1 cellular context compared by ENCODE assay signal in genomic region chr1:161676441-161676840, GRCh38.
TF ChIP-seq lines count a peak whose summit lies in the region.

No MANE protein-coding gene starts in this region.

TF ChIP-seq in GM23338, 12 proteins besides CTCF, POLR2A, EP300 and RAD21:
- TF ChIP-seq ZNF462 (CRISPR knock-in tag; IDR thresholded peaks at IDR 0.05), result no peak
- no peak for TF ChIP-seq JUNB (IDR thresholded peaks at IDR 0.05; ENCODE audit: unreplicated experiment)
- no peak for TF ChIP-seq POLR2AphosphoS5 (IDR thresholded peaks at IDR 0.05; ENCODE audit: low read depth)
- no peak for TF ChIP-seq ZNF114 (CRISPR knock-in tag; IDR thresholded peaks at IDR 0.05)
- TF ChIP-seq EZH2phosphoT487 (IDR thresholded peaks at IDR 0.05; ENCODE audit: unreplicated experiment), result no peak
- TF ChIP-seq ZNF331 (CRISPR knock-in tag; IDR thresholded peaks at IDR 0.05; ENCODE audit: low read depth), result no peak
- TF ChIP-seq NANOG (IDR thresholded peaks at IDR 0.05; ENCODE audit: borderline replicate concordance), result no peak
- TF ChIP-seq, protein P1, sequence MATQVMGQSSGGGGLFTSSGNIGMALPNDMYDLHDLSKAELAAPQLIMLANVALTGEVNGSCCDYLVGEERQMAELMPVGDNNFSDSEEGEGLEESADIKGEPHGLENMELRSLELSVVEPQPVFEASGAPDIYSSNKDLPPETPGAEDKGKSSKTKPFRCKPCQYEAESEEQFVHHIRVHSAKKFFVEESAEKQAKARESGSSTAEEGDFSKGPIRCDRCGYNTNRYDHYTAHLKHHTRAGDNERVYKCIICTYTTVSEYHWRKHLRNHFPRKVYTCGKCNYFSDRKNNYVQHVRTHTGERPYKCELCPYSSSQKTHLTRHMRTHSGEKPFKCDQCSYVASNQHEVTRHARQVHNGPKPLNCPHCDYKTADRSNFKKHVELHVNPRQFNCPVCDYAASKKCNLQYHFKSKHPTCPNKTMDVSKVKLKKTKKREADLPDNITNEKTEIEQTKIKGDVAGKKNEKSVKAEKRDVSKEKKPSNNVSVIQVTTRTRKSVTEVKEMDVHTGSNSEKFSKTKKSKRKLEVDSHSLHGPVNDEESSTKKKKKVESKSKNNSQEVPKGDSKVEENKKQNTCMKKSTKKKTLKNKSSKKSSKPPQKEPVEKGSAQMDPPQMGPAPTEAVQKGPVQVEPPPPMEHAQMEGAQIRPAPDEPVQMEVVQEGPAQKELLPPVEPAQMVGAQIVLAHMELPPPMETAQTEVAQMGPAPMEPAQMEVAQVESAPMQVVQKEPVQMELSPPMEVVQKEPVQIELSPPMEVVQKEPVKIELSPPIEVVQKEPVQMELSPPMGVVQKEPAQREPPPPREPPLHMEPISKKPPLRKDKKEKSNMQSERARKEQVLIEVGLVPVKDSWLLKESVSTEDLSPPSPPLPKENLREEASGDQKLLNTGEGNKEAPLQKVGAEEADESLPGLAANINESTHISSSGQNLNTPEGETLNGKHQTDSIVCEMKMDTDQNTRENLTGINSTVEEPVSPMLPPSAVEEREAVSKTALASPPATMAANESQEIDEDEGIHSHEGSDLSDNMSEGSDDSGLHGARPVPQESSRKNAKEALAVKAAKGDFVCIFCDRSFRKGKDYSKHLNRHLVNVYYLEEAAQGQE (IDR thresholded peaks at IDR 0.05; ENCODE audit: unreplicated experiment), result no peak
- no peak for TF ChIP-seq EZH2 (IDR thresholded peaks at IDR 0.05; ENCODE audit: low read depth, unreplicated experiment)
- no peak for TF ChIP-seq STAT1 (IDR thresholded peaks at IDR 0.05; ENCODE audit: unreplicated experiment)
- TF ChIP-seq, protein P2, sequence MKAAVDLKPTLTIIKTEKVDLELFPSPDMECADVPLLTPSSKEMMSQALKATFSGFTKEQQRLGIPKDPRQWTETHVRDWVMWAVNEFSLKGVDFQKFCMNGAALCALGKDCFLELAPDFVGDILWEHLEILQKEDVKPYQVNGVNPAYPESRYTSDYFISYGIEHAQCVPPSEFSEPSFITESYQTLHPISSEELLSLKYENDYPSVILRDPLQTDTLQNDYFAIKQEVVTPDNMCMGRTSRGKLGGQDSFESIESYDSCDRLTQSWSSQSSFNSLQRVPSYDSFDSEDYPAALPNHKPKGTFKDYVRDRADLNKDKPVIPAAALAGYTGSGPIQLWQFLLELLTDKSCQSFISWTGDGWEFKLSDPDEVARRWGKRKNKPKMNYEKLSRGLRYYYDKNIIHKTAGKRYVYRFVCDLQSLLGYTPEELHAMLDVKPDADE (IDR thresholded peaks at IDR 0.05), result no peak
- no peak for TF ChIP-seq CREB1 (CRISPR knock-in tag; IDR thresholded peaks at IDR 0.05; ENCODE audit: low read depth)
